ENCODE assay signal across 10 cellular contexts in genomic region chr7:24842449-24843241, GRCh38.
DNase-seq lines count a peak whose midpoint lies in the region; ATAC-seq and TF ChIP-seq lines count a peak whose summit lies in the region.
"Had no signal": no experiment of that assay in that cellular context is flagged by ENCODE, and none has a peak within 500 bp of the region (broad histone marks: within the 10 kb centered on the region; RNA-seq: fewer than 3 reads in every experiment).

No MANE protein-coding gene starts in this region.

- H3K36me3 ChIP-seq in ACC112 (ENCODE audit: insufficient read depth, low read length), result no peaks in the 10 kb centered on the region
- H3K36me3 ChIP-seq in ovary, result no peaks in the 10 kb centered on the region
- no peaks in the 10 kb centered on the region for H3K36me3 ChIP-seq in trophoblast cell (ENCODE audit: control insufficient read depth in 1 of 2, insufficient read depth in 2 of 2, low read length in 2 of 2)
- peaks cover 6% of the 10 kb centered on the region; the same call in 1 of the 2 replicates for H3K36me3 ChIP-seq in HAP-1 (replicated peaks)

- no peak for DNase-seq in activated naive CD8-positive, alpha-beta T cell treated with anti-CD3 and anti-CD28 coated beads, Interleukin-2, amount 50 U/mL, for 24 hours
- DNase-seq in ovary (no peak), HT-29 (ENCODE audit: low spot score) (no peak), trophoblast cell (no peak), HAP-1 (ENCODE audit: low spot score in 2 of 2) (no peak)
- DNase-seq: GDM1 had no signal

- no peak overlapping the region for H4K91ac ChIP-seq in trophoblast cell (ENCODE audit: low read depth, low read length)

- H4K12ac ChIP-seq in trophoblast cell (ENCODE audit: low read depth, low read length), result no peak overlapping the region

- H3K79me1 ChIP-seq in trophoblast cell (ENCODE audit: low read length), result no peaks in the 10 kb centered on the region

- no peak overlapping the region for H2AK5ac ChIP-seq in trophoblast cell (ENCODE audit: low read length)

- no peak overlapping the region for H3K4me2 ChIP-seq in trophoblast cell (ENCODE audit: low read length)

- peak overlapping the region; percentile 55 for H2AFZ ChIP-seq in ACC112 (ENCODE audit: low read length, unreplicated experiment)
- H2AFZ ChIP-seq in trophoblast cell (ENCODE audit: insufficient read depth, low read length, poor library complexity), result no peak overlapping the region

- WGBS in ovary, 3 donors, result 89 to 94% (median 93%) methylated on average over 5 of the region's 5 CpGs
- no CpG with 5 or more reads among the region's 5 CpGs for WGBS in trophoblast cell (ENCODE audit: extremely low coverage, insufficient coverage, insufficient read length)

- ATAC-seq in GM18909 (IDR thresholded peaks at IDR 0.05; ENCODE audit: poor library complexity, unreplicated experiment), result peak; percentile 62
- ATAC-seq in HG03103 (IDR thresholded peaks at IDR 0.05; ENCODE audit: low read depth, unreplicated experiment), result peak; percentile 46
- peak; percentile 59 for ATAC-seq in activated naive CD8-positive, alpha-beta T cell treated with anti-CD3 and anti-CD28 coated beads, Interleukin-2, amount 50 U/mL, for 24 hours
- ATAC-seq: Right ventricle myocardium inferior had no signal

- in situ Hi-C loops in HAP-1 (cut with MboI; ENCODE audit: low sequenced_read_pairs), result no loop called here

- peak overlapping the region; percentile 46 for H3K27ac Mint-ChIP-seq in activated naive CD8-positive, alpha-beta T cell treated with anti-CD3 and anti-CD28 coated beads, Interleukin-2, amount 50 U/mL, for 24 hours

- intact Hi-C loops in ovary (cut with DNase I), result no loop called here

- no peak overlapping the region for H3K4ac ChIP-seq in trophoblast cell (ENCODE audit: low read depth, low read length)

- H3K9me3 ChIP-seq in ovary (no peaks in the 10 kb centered on the region), trophoblast cell (ENCODE audit: insufficient read depth, low read depth, low read length) (no peaks in the 10 kb centered on the region), HAP-1 (no peaks in the 10 kb centered on the region)

- H3K4me1 ChIP-seq in ACC112 (ENCODE audit: control insufficient read depth, insufficient read depth, low read length, unreplicated experiment), result peaks cover 27% of the 10 kb centered on the region
- H3K4me1 ChIP-seq in ovary (ENCODE audit: insufficient read depth), result no peaks in the 10 kb centered on the region
- no peaks in the 10 kb centered on the region for H3K4me1 ChIP-seq in trophoblast cell (ENCODE audit: control insufficient read depth in 1 of 2, insufficient read depth in 2 of 2, low read length in 2 of 2)
- peaks cover 8% of the 10 kb centered on the region for H3K4me1 ChIP-seq in HAP-1

- H3K4me1 Mint-ChIP-seq in activated naive CD8-positive, alpha-beta T cell treated with anti-CD3 and anti-CD28 coated beads, Interleukin-2, amount 50 U/mL, for 24 hours, result peaks cover 34% of the 10 kb centered on the region

- no peak overlapping the region for H3K14ac ChIP-seq in trophoblast cell (ENCODE audit: low read length)

- H3K79me2 ChIP-seq in ACC112 (ENCODE audit: control insufficient read depth, insufficient read depth, low read length, unreplicated experiment) (no peaks in the 10 kb centered on the region), trophoblast cell (ENCODE audit: control insufficient read depth, insufficient read depth, low read length, poor library complexity) (no peaks in the 10 kb centered on the region)

- no peaks in the 10 kb centered on the region for H3K27me3 Mint-ChIP-seq in activated naive CD8-positive, alpha-beta T cell treated with anti-CD3 and anti-CD28 coated beads, Interleukin-2, amount 50 U/mL, for 24 hours

- no peak overlapping the region for H3K4me3 Mint-ChIP-seq in activated naive CD8-positive, alpha-beta T cell treated with anti-CD3 and anti-CD28 coated beads, Interleukin-2, amount 50 U/mL, for 24 hours

- no peak for TF ChIP-seq CTCF in ovary (IDR thresholded peaks at IDR 0.05)

- no peak overlapping the region for H2BK120ac ChIP-seq in trophoblast cell (ENCODE audit: insufficient read depth, low read length, poor library complexity)

- no peak overlapping the region for H3K18ac ChIP-seq in trophoblast cell (ENCODE audit: low read length)

- H3K27me3 ChIP-seq in ACC112 (ENCODE audit: insufficient read depth, low read length) (no peaks in the 10 kb centered on the region), ovary (no peaks in the 10 kb centered on the region), trophoblast cell (ENCODE audit: insufficient read depth, low read length) (no peaks in the 10 kb centered on the region), HAP-1 (ENCODE audit: low read depth) (no peaks in the 10 kb centered on the region)

- H2BK12ac ChIP-seq in trophoblast cell (ENCODE audit: low read length), result no peak overlapping the region

- H4K8ac ChIP-seq in trophoblast cell (ENCODE audit: low read depth, low read length), result no peak overlapping the region

- H3K9ac ChIP-seq in trophoblast cell (ENCODE audit: low read length), result no peak overlapping the region

- no peak for TF ChIP-seq EP300 in ovary (IDR thresholded peaks at IDR 0.05)

- H3K9me3 Mint-ChIP-seq in activated naive CD8-positive, alpha-beta T cell treated with anti-CD3 and anti-CD28 coated beads, Interleukin-2, amount 50 U/mL, for 24 hours, result no peaks in the 10 kb centered on the region

- H3K36me3 Mint-ChIP-seq in activated naive CD8-positive, alpha-beta T cell treated with anti-CD3 and anti-CD28 coated beads, Interleukin-2, amount 50 U/mL, for 24 hours (ENCODE audit: low read depth), result peaks cover 46% of the 10 kb centered on the region

- H2BK5ac ChIP-seq in trophoblast cell (ENCODE audit: low read depth, low read length, poor library complexity), result no peak overlapping the region

- H3K27ac ChIP-seq in ACC112 (ENCODE audit: low read depth, low read length), result peak overlapping the region; percentile 31
- no peak overlapping the region for H3K27ac ChIP-seq in ovary
- H3K27ac ChIP-seq in trophoblast cell (ENCODE audit: low read depth, low read length), result no peak overlapping the region

- no peak overlapping the region for H3K4me3 ChIP-seq in ACC112 (ENCODE audit: low read depth, low read length)
- H3K4me3 ChIP-seq in ovary, result no peak overlapping the region
- no peak overlapping the region for H3K4me3 ChIP-seq in trophoblast cell (ENCODE audit: low read depth, low read length)
- no peak overlapping the region for H3K4me3 ChIP-seq in HAP-1

- H3K23ac ChIP-seq in trophoblast cell (ENCODE audit: low read length), result no peak overlapping the region

- no peak for TF ChIP-seq POLR2A in ovary (IDR thresholded peaks at IDR 0.05)
